ENCODE assay signal across 33 cellular contexts in genomic region chr9:125254231-125254630, GRCh38.
"Had no signal": no experiment of that assay in that cellular context is flagged by ENCODE, and none has a peak within 500 bp of the region (broad histone marks: within the 10 kb centered on the region; RNA-seq: fewer than 3 reads in every experiment).

No MANE protein-coding gene starts in this region.

- DNase-seq: activated effector memory CD4-positive, alpha-beta T cell treated with anti-CD3 and anti-CD28 coated beads, Interleukin-2, amount 50 U/mL, for 16 hours; activated effector memory CD4-positive, alpha-beta T cell treated with Interleukin-2 at 50 U/mL for 16 hours; activated gamma-delta T cell; activated gamma-delta T cell treated with Interleukin-2 at 50 U/mL for 16 hours; activated naive CD4-positive, alpha-beta T cell; activated naive CD4-positive, alpha-beta T cell treated with anti-CD3 and anti-CD28 coated beads for 36 hours; activated naive CD4-positive, alpha-beta T cell treated with anti-CD3 and anti-CD28 coated beads, Interleukin-2, amount 10 ng/mL, durations not matched to agents 7 days and 5 days; activated naive CD4-positive, alpha-beta T cell treated with anti-CD3 and anti-CD28 coated beads, Interleukin-2, amount 50 U/mL, for 16 hours; activated naive CD4-positive, alpha-beta T cell treated with Interleukin-2 at 50 U/mL for 16 hours; activated naive CD8-positive, alpha-beta T cell treated with anti-CD3 and anti-CD28 coated beads for 36 hours; activated naive CD8-positive, alpha-beta T cell treated with anti-CD3 and anti-CD28 coated beads, Interleukin-2, amount 10 ng/mL, durations not matched to agents 7 days and 5 days; activated naive CD8-positive, alpha-beta T cell treated with anti-CD3 and anti-CD28 coated beads, Interleukin-2, amount 50 U/mL, for 24 hours; activated T-cell treated with anti-CD3 and anti-CD28 coated beads, Interleukin-2, amount 50 U/mL, for 24 hours; activated T-cell treated with anti-CD3 and anti-CD28 coated beads, Interleukin-2, amount 50 U/mL, for 4 hours; activated T-cell treated with anti-CD3 and anti-CD28 coated beads, Interleukin-2, amount 50 U/mL, for 48 hours; activated T-cell treated with anti-CD3 and anti-CD28 coated beads, Interleukin-2, amount 50 U/mL, for 72 hours; adrenal gland; amniotic stem cell; amygdala; anterior cingulate cortex; aorta; body of pancreas; brain microvascular endothelial cell; caudate nucleus; central memory CD4-positive, alpha-beta T cell; cerebellar nuclear complex had no signal

- H3K27me3 ChIP-seq: adrenal gland, ascending aorta, body of pancreas, brain microvascular endothelial cell, breast epithelium, cardiac muscle cell had no signal

- H3K36me3 ChIP-seq: adrenal gland, ascending aorta, brain microvascular endothelial cell, breast epithelium, cardiac muscle cell had no signal

- H3K4me3 ChIP-seq: adrenal gland, ascending aorta, body of pancreas, breast epithelium, cardiac muscle cell had no signal

- H3K27ac ChIP-seq: adrenal gland, ascending aorta, body of pancreas, brain microvascular endothelial cell, breast epithelium, cardiac muscle cell had no signal

- H3K4me1 ChIP-seq: adrenal gland, ascending aorta, breast epithelium had no signal

- FAIRE-seq: astrocyte, bronchial epithelial cell had no signal

- H3K9me3 ChIP-seq: adrenal gland, ascending aorta, body of pancreas, breast epithelium had no signal

- ATAC-seq: activated naive CD4-positive, alpha-beta T cell treated with anti-CD3 and anti-CD28 coated beads, Interleukin-2, amount 50 U/mL, for 72 hours; activated naive CD8-positive, alpha-beta T cell treated with anti-CD3 and anti-CD28 coated beads, Interleukin-2, amount 50 U/mL, for 24 hours; activated T-cell treated with anti-CD3 and anti-CD28 coated beads, Interleukin-2, amount 50 U/mL, for 4 hours; activated T-cell treated with anti-CD3 and anti-CD28 coated beads, Interleukin-2, amount 50 U/mL, for 72 hours; activated T-helper 17 cell treated with anti-CD3 and anti-CD28 coated beads, Interleukin-2, amount 50 U/mL, for 72 hours; body of pancreas had no signal
